In genomic region chr16:30459456-30459855, GRCh38 we compare ENCODE assay signal across 12 cellular contexts. TPM values are rescaled to one million over a fixed set of nuclear protein-coding genes. Genes with fewer than 3 reads are reported as not detected.
DNase-seq lines count a peak whose midpoint lies in the region; ATAC-seq and TF ChIP-seq lines count a peak whose summit lies in the region.
"Had no signal": no experiment of that assay in that cellular context is flagged by ENCODE, and none has a peak within 500 bp of the region (broad histone marks: within the 10 kb centered on the region; RNA-seq: fewer than 3 reads in every experiment).

No MANE protein-coding gene starts in this region.

- H3K36me3 Mint-ChIP-seq in activated T-cell treated with anti-CD3 and anti-CD28 coated beads, Interleukin-2, amount 50 U/mL, for 72 hours (ENCODE audit: insufficient read depth in 2 of 2) = peaks cover 0 to 2% of the 10 kb centered on the region in 2 donors
- peaks cover 0 to 4% of the 10 kb centered on the region in 2 donors for H3K36me3 Mint-ChIP-seq in activated naive CD4-positive, alpha-beta T cell treated with anti-CD3 and anti-CD28 coated beads, Interleukin-2, amount 50 U/mL, for 72 hours
- H3K36me3 Mint-ChIP-seq in endodermal cell (ENCODE audit: low read depth) = no peaks in the 10 kb centered on the region
- H3K36me3 Mint-ChIP-seq: type B pancreatic cell had no signal

- H3K9me3 Mint-ChIP-seq in activated T-cell treated with anti-CD3 and anti-CD28 coated beads, Interleukin-2, amount 50 U/mL, for 72 hours = no peaks in the 10 kb centered on the region
- peaks cover 0 to 5% of the 10 kb centered on the region in 2 donors for H3K9me3 Mint-ChIP-seq in activated naive CD4-positive, alpha-beta T cell treated with anti-CD3 and anti-CD28 coated beads, Interleukin-2, amount 50 U/mL, for 72 hours
- no peaks in the 10 kb centered on the region for H3K9me3 Mint-ChIP-seq in stimulated activated naive CD8-positive, alpha-beta T cell treated with anti-CD3 and anti-CD28 coated beads, Interleukin-15, amount 100 ng/mL, for 72 hours
- H3K9me3 Mint-ChIP-seq in endodermal cell = peaks cover 3% of the 10 kb centered on the region
- H3K9me3 Mint-ChIP-seq: type B pancreatic cell had no signal

- peak overlapping the region; percentile 73 to 82 for H3K4me3 Mint-ChIP-seq in activated T-cell treated with anti-CD3 and anti-CD28 coated beads, Interleukin-2, amount 50 U/mL, for 72 hours
- peak overlapping the region; percentile 69 to 76 for H3K4me3 Mint-ChIP-seq in stimulated activated naive CD8-positive, alpha-beta T cell treated with anti-CD3 and anti-CD28 coated beads, Interleukin-15, amount 100 ng/mL, for 72 hours
- H3K4me3 Mint-ChIP-seq in endodermal cell = no peak overlapping the region
- H3K4me3 Mint-ChIP-seq: type B pancreatic cell had no signal

- in situ Hi-C loops in KBM-7 (cut with MboI; ENCODE audit: low pct_unique_long_range_greater_than_20kb, low sequenced_read_pairs) = no loop called here

- H3K27me3 Mint-ChIP-seq in activated T-cell treated with anti-CD3 and anti-CD28 coated beads, Interleukin-2, amount 50 U/mL, for 72 hours (ENCODE audit: low read depth) = no peaks in the 10 kb centered on the region
- no peaks in the 10 kb centered on the region for H3K27me3 Mint-ChIP-seq in stimulated activated naive CD8-positive, alpha-beta T cell treated with anti-CD3 and anti-CD28 coated beads, Interleukin-15, amount 100 ng/mL, for 72 hours
- H3K27me3 Mint-ChIP-seq in endodermal cell (ENCODE audit: insufficient read depth) = no peaks in the 10 kb centered on the region
- H3K27me3 Mint-ChIP-seq: type B pancreatic cell had no signal

- TF ChIP-seq CTCF in GM10266 (IDR thresholded peaks at IDR 0.05; ENCODE audit: control insufficient read depth, insufficient read depth, low read depth, missing control alignments) (no peak), endodermal cell (conservative IDR thresholded peaks at IDR 0.05) (no peak)

- H3K27me3 ChIP-seq in endodermal cell (ENCODE audit: control insufficient read depth, insufficient read depth, low read length, poor library complexity, severe bottlenecking) = no peaks in the 10 kb centered on the region

- no peak overlapping the region for H3K4me3 ChIP-seq in endodermal cell (ENCODE audit: low read length)

- DNase-seq in activated T-cell treated with anti-CD3 and anti-CD28 coated beads, Interleukin-2, amount 50 U/mL, for 72 hours = no peak
- no peak for DNase-seq in activated T-cell treated with anti-CD3 and anti-CD28 coated beads, Interleukin-2, amount 50 U/mL, for 1 hour
- peak; percentile 51 for DNase-seq in KBM-7
- no peak for DNase-seq in activated naive CD4-positive, alpha-beta T cell treated with anti-CD3 and anti-CD28 coated beads, Interleukin-2, amount 50 U/mL, for 72 hours (ENCODE audit: low spot score in 2 of 2)
- no peak for DNase-seq in stimulated activated naive CD8-positive, alpha-beta T cell treated with anti-CD3 and anti-CD28 coated beads, Interleukin-15, amount 100 ng/mL, for 72 hours
- no peak for DNase-seq in GM10266 (ENCODE audit: extremely low spot score)
- DNase-seq in GF-D8 (lab: John Stamatoyannopoulos, UW) = no peak
- DNase-seq in endodermal cell = no peak
- DNase-seq: NCI-H1048, NCI-H226 had no signal

- no peaks in the 10 kb centered on the region for H3K4me1 ChIP-seq in endodermal cell (ENCODE audit: control insufficient read depth, insufficient read depth, low read length)

- H3K4me1 Mint-ChIP-seq in activated T-cell treated with anti-CD3 and anti-CD28 coated beads, Interleukin-2, amount 50 U/mL, for 72 hours (ENCODE audit: low read depth) = peaks cover 65% of the 10 kb centered on the region
- H3K4me1 Mint-ChIP-seq in stimulated activated naive CD8-positive, alpha-beta T cell treated with anti-CD3 and anti-CD28 coated beads, Interleukin-15, amount 100 ng/mL, for 72 hours = peaks cover 86% of the 10 kb centered on the region
- H3K4me1 Mint-ChIP-seq in endodermal cell = peaks cover 9% of the 10 kb centered on the region

- no peak overlapping the region for H3K9ac ChIP-seq in endodermal cell (ENCODE audit: extremely low read depth, low read length, poor library complexity, severe bottlenecking)

- no peak for ATAC-seq in activated T-cell treated with anti-CD3 and anti-CD28 coated beads, Interleukin-2, amount 50 U/mL, for 72 hours (replicated peaks in 1 of 2)
- ATAC-seq in activated naive CD4-positive, alpha-beta T cell treated with anti-CD3 and anti-CD28 coated beads, Interleukin-2, amount 50 U/mL, for 72 hours = no peak
- no peak for ATAC-seq in stimulated activated naive CD8-positive, alpha-beta T cell treated with anti-CD3 and anti-CD28 coated beads, Interleukin-15, amount 100 ng/mL, for 72 hours

- H3K36me3 ChIP-seq in endodermal cell (ENCODE audit: control insufficient read depth, insufficient read depth, low read length) = no peaks in the 10 kb centered on the region

- no peak overlapping the region for H3K27ac ChIP-seq in endodermal cell (ENCODE audit: low read depth, low read length)

- H3K27ac Mint-ChIP-seq in activated T-cell treated with anti-CD3 and anti-CD28 coated beads, Interleukin-2, amount 50 U/mL, for 72 hours = peak overlapping the region; percentile 93
- peak overlapping the region; percentile 93 to 95 for H3K27ac Mint-ChIP-seq in activated naive CD4-positive, alpha-beta T cell treated with anti-CD3 and anti-CD28 coated beads, Interleukin-2, amount 50 U/mL, for 72 hours
- peak overlapping the region; percentile 97 for H3K27ac Mint-ChIP-seq in stimulated activated naive CD8-positive, alpha-beta T cell treated with anti-CD3 and anti-CD28 coated beads, Interleukin-15, amount 100 ng/mL, for 72 hours
- no peak overlapping the region for H3K27ac Mint-ChIP-seq in endodermal cell
- H3K27ac Mint-ChIP-seq: type B pancreatic cell had no signal

- H3K9me3 ChIP-seq in endodermal cell (ENCODE audit: control insufficient read depth, low read length) = no peaks in the 10 kb centered on the region

- WGBS in endodermal cell (ENCODE audit: insufficient coverage in 1 of 2, insufficient read length in 1 of 2), 2 experiments = 91 to 92% methylated on average over 10 to 11 of the region's 11 CpGs

RNA-seq across cellular contexts. Expression of gene ITGAL, which starts 13.1 kb away (rescaled TPM):
- 100 to 1,000 TPM; 517 to 673 TPM for total RNA-seq in activated T-cell treated with anti-CD3 and anti-CD28 coated beads, Interleukin-2, amount 50 U/mL, for 72 hours
- 100 to 1,000 TPM; 297 to 390 TPM for total RNA-seq in activated naive CD4-positive, alpha-beta T cell treated with anti-CD3 and anti-CD28 coated beads, Interleukin-2, amount 50 U/mL, for 72 hours
- not detected for total RNA-seq in endodermal cell
- not detected for polyA plus RNA-seq in endodermal cell (2013, experiment 1 of 2)
- polyA plus RNA-seq in endodermal cell (2013, experiment 2 of 2) = not detected
- total RNA-seq: lung microvascular endothelial cell had no signal

RNA-seq across cellular contexts. Expression of gene SEPHS2, which starts 13.8 kb away (rescaled TPM):
- 10 to 100 TPM; 67.0 to 82.1 TPM for total RNA-seq in activated T-cell treated with anti-CD3 and anti-CD28 coated beads, Interleukin-2, amount 50 U/mL, for 72 hours
- 10 to 100 TPM; 54.8 to 62.7 TPM for total RNA-seq in activated naive CD4-positive, alpha-beta T cell treated with anti-CD3 and anti-CD28 coated beads, Interleukin-2, amount 50 U/mL, for 72 hours
- total RNA-seq in endodermal cell = 10 to 100 TPM; 35.7 to 37.5 TPM
- polyA plus RNA-seq in endodermal cell (2013, experiment 1 of 2) = 25.1 TPM
- 23.7 TPM for polyA plus RNA-seq in endodermal cell (2013, experiment 2 of 2)

RNA-seq across cellular contexts. Expression of gene DCTPP1, which starts 29.6 kb away (rescaled TPM):
- 10 to 100 TPM; 56.5 to 78.8 TPM for total RNA-seq in activated T-cell treated with anti-CD3 and anti-CD28 coated beads, Interleukin-2, amount 50 U/mL, for 72 hours
- total RNA-seq in activated naive CD4-positive, alpha-beta T cell treated with anti-CD3 and anti-CD28 coated beads, Interleukin-2, amount 50 U/mL, for 72 hours = 100 to 1,000 TPM in 1 of 2 donors, 10 to 100 TPM in 1; 53.1 to 113 TPM
- 10 to 100 TPM; 54.8 to 61.9 TPM for total RNA-seq in endodermal cell
- polyA plus RNA-seq in endodermal cell (2013, experiment 1 of 2) = 55.9 TPM
- polyA plus RNA-seq in endodermal cell (2013, experiment 2 of 2) = 53.5 TPM

RNA-seq across cellular contexts. Expression of gene ZNF771, which starts 52.0 kb away (rescaled TPM):
- total RNA-seq in activated T-cell treated with anti-CD3 and anti-CD28 coated beads, Interleukin-2, amount 50 U/mL, for 72 hours = 1 to 10 TPM; 5.8 to 6.3 TPM
- 1 to 10 TPM; 4.4 to 7.9 TPM for total RNA-seq in activated naive CD4-positive, alpha-beta T cell treated with anti-CD3 and anti-CD28 coated beads, Interleukin-2, amount 50 U/mL, for 72 hours
- 10 to 100 TPM; 14.7 to 16.6 TPM for total RNA-seq in endodermal cell
- polyA plus RNA-seq in endodermal cell (2013, experiment 1 of 2) = 9.5 TPM
- 9.1 TPM for polyA plus RNA-seq in endodermal cell (2013, experiment 2 of 2)

Comparison
In these comparisons a context has a peak if more than half of its experiments do, and no peak if none do; other contexts are left out.
1. RNA of gene ITGAL, which starts 13.1 kb away (total RNA-seq): 517 to 673 TPM in activated T-cell treated with anti-CD3 and anti-CD28 coated beads, Interleukin-2, amount 50 U/mL, for 72 hours and 297 to 390 TPM in activated naive CD4-positive, alpha-beta T cell treated with anti-CD3 and anti-CD28 coated beads, Interleukin-2, amount 50 U/mL, for 72 hours; not detected in endodermal cell; every median in the first group is over 100 times any median in the second.